Comparison of ENCODE assay signal across 8 cellular contexts in genomic region chr19:13093407-13094284, GRCh38. TPM values are rescaled to one million over a fixed set of nuclear protein-coding genes. Genes with fewer than 3 reads are reported as not detected.
DNase-seq lines count a peak whose midpoint lies in the region; ATAC-seq and TF ChIP-seq lines count a peak whose summit lies in the region.

No MANE protein-coding gene starts in this region.

- H2AFZ ChIP-seq in hepatocyte, result no peak overlapping the region

- WGBS in hepatocyte (ENCODE audit: low lambda C conversion rate, missing lambda C conversion rate), result 47% methylated on average over 12 of the region's 12 CpGs

- no peak overlapping the region for H3K4me2 ChIP-seq in hepatocyte

- peak; percentile 6 for DNase-seq in NCI-H187 treated with DMSO at 0.1 percent for 48 hours (lab: John Stamatoyannopoulos, UW)
- peak; percentile 44 for DNase-seq in T1000 (lab: John Stamatoyannopoulos, UW)
- DNase-seq in astrocyte of the hippocampus (ENCODE audit: low read depth, low spot score), result peak; percentile 92
- DNase-seq in hepatocyte (ENCODE audit: low spot score), result peak; percentile 87
- DNase-seq in gastrocnemius medialis, result peak; percentile 60 to 83

- TF ChIP-seq POLR2A in gastrocnemius medialis (IDR thresholded peaks at IDR 0.05), result no peak

- no peaks in the 10 kb centered on the region for H3K79me2 ChIP-seq in hepatocyte

- peak overlapping the region; percentile 52 for H3K27ac ChIP-seq in 22Rv1
- peak overlapping the region; percentile 20 for H3K27ac ChIP-seq in hepatocyte
- H3K27ac ChIP-seq in gastrocnemius medialis, result peak overlapping the region; percentile 66 to 78 (median 74)

- TF ChIP-seq CTCF in 22Rv1 (IDR thresholded peaks at IDR 0.05) (peak; percentile 92), hepatocyte (IDR thresholded peaks at IDR 0.05; ENCODE audit: poor library complexity) (peak; percentile 88), gastrocnemius medialis (IDR thresholded peaks at IDR 0.05 in 4 of 5, conservative IDR thresholded peaks at IDR 0.05 in 1 of 5) (peak; percentile 94 to 99 (median 97))

- no peaks in the 10 kb centered on the region for H3K36me3 ChIP-seq in hepatocyte (replicated peaks; ENCODE audit: insufficient read depth, low read depth)
- H3K36me3 ChIP-seq in gastrocnemius medialis, result no peaks in the 10 kb centered on the region

- in situ Hi-C loops in gastrocnemius medialis (cut with MboI; ENCODE audit: low sequenced_read_pairs in 4 of 4), result loop anchor here (5.0 to 10.0 kb wide), 2 partner anchors 109 to 116 kb away; no protein-coding TSS in a partner anchor

- ATAC-seq in GM18498 (IDR thresholded peaks at IDR 0.05; ENCODE audit: unreplicated experiment) (peak; percentile 46), gastrocnemius medialis (peak; percentile 73 to 82), GM21825 (IDR thresholded peaks at IDR 0.05; ENCODE audit: unreplicated experiment) (no peak)

- H3K4me3 ChIP-seq in hepatocyte (no peak overlapping the region), gastrocnemius medialis (no peak overlapping the region)

- no peaks in the 10 kb centered on the region for H3K9me3 ChIP-seq in hepatocyte (ENCODE audit: low read depth)
- no peaks in the 10 kb centered on the region for H3K9me3 ChIP-seq in gastrocnemius medialis

- H3K9me2 ChIP-seq in hepatocyte (replicated peaks; ENCODE audit: insufficient read depth), result no peaks in the 10 kb centered on the region

- H4K20me1 ChIP-seq in hepatocyte (ENCODE audit: insufficient read depth, poor library complexity, severe bottlenecking), result peaks cover 8% of the 10 kb centered on the region

- H3K27me3 ChIP-seq in hepatocyte (peaks cover 50% of the 10 kb centered on the region), gastrocnemius medialis (no peaks in the 10 kb centered on the region)

- intact Hi-C loops in gastrocnemius medialis (cut with DNase I; ENCODE audit: low total_unique reads), result loop anchor here (1.0 kb wide), 1 partner anchor 115 kb away; no protein-coding TSS in a partner anchor

- H3K4me1 ChIP-seq in hepatocyte (ENCODE audit: insufficient read depth) (peaks cover 54% of the 10 kb centered on the region), gastrocnemius medialis (peaks cover 16 to 27% of the 10 kb centered on the region in 2 donors)

RNA-seq across cellular contexts. Expression of gene LYL1, which starts 9.0 kb away (rescaled TPM):
- total RNA-seq in hepatocyte (0.36 and 0.47 TPM in 2 replicates), gastrocnemius medialis (1 to 10 TPM; 2.6 to 5.0 (median 3.1) TPM)
- polyA plus RNA-seq in hepatocyte, result 1.0 and 1.4 TPM in 2 replicates

RNA-seq across cellular contexts. Expression of gene TRMT1, which starts 22.9 kb away (rescaled TPM):
- total RNA-seq in hepatocyte, result 21.0 and 31.2 TPM in 2 replicates
- 33.4 and 45.1 TPM in 2 replicates for polyA plus RNA-seq in hepatocyte
- 10 to 100 TPM; 31.7 to 47.9 (median 45.0) TPM for total RNA-seq in gastrocnemius medialis

RNA-seq across cellular contexts. Expression of gene NACC1, which starts 24.4 kb away (rescaled TPM):
- 32.6 and 35.0 TPM in 2 replicates for total RNA-seq in hepatocyte
- 9.7 and 11.1 TPM in 2 replicates for polyA plus RNA-seq in hepatocyte
- 10 to 100 TPM; 36.3 to 81.3 (median 49.4) TPM for total RNA-seq in gastrocnemius medialis

RNA-seq across cellular contexts. Expression of gene STX10, which starts 56.5 kb away (rescaled TPM):
- total RNA-seq in hepatocyte (63.4 and 66.5 TPM in 2 replicates), gastrocnemius medialis (10 to 100 TPM; 16.5 to 40.7 (median 33.4) TPM)
- polyA plus RNA-seq in hepatocyte, result 82.2 and 106 TPM in 2 replicates

RNA-seq across cellular contexts. Expression of gene IER2, which starts 56.6 kb away (rescaled TPM):
- total RNA-seq in hepatocyte, result 64.2 and 101 TPM in 2 replicates
- polyA plus RNA-seq in hepatocyte, result 325 and 369 TPM in 2 replicates
- total RNA-seq in gastrocnemius medialis, result 10 to 100 TPM; 15.4 to 19.1 (median 16.7) TPM

Comparison
In these comparisons a context has a peak if more than half of its experiments do, and no peak if none do; other contexts are left out.
1. H3K27ac ChIP-seq: peak in every context shown above with its lines; median percentile 74 in gastrocnemius medialis; 52 in 22Rv1; 20 in hepatocyte.
2. DNase-seq: peak in every context shown above with its lines; median percentile 92 in astrocyte of the hippocampus; 87 in hepatocyte; 72 in gastrocnemius medialis; 44 in T1000; 6 in NCI-H187 treated with DMSO at 0.1 percent for 48 hours.